3 cellular contexts compared by ENCODE assay signal in genomic region chr6:43738877-43739641, GRCh38.
TF ChIP-seq lines count a peak whose summit lies in the region.

No MANE protein-coding gene starts in this region.

TF ChIP-seq in SK-N-SH, 30 proteins besides CTCF, POLR2A, EP300 and RAD21:
- TF ChIP-seq TCF12 (IDR thresholded peaks at IDR 0.05) = no peak
TF ChIP-seq in SK-N-SH: peak in this region for 0.

TF ChIP-seq in SK-N-SH treated with all-trans-retinoic acid at 6 μM for 48 hours, 23 proteins besides CTCF, POLR2A, EP300 and RAD21:
- no peak for TF ChIP-seq TOX (CRISPR knock-in tag; IDR thresholded peaks at IDR 0.05; ENCODE audit: borderline replicate concordance)
- no peak for TF ChIP-seq POU6F1 (CRISPR knock-in tag; IDR thresholded peaks at IDR 0.05; ENCODE audit: borderline replicate concordance, low read depth)
- TF ChIP-seq CSDC2 (CRISPR knock-in tag; IDR thresholded peaks at IDR 0.05) = no peak
- TF ChIP-seq ZNF70 (CRISPR knock-in tag; IDR thresholded peaks at IDR 0.05) = no peak
- no peak for TF ChIP-seq ZNF8 (CRISPR knock-in tag; IDR thresholded peaks at IDR 0.05)
- TF ChIP-seq CREB5 (CRISPR knock-in tag; IDR thresholded peaks at IDR 0.05; ENCODE audit: low read depth) = no peak
- TF ChIP-seq ESRRG (CRISPR knock-in tag; IDR thresholded peaks at IDR 0.05) = no peak
- no peak for TF ChIP-seq OSR1 (CRISPR knock-in tag; IDR thresholded peaks at IDR 0.05)
- TF ChIP-seq ZFP30 (CRISPR knock-in tag; IDR thresholded peaks at IDR 0.05) = no peak
- TF ChIP-seq ZFP3 (CRISPR knock-in tag; IDR thresholded peaks at IDR 0.05) = no peak
- no peak for TF ChIP-seq RARB (CRISPR knock-in tag; IDR thresholded peaks at IDR 0.05)
- no peak for TF ChIP-seq PATZ1 (CRISPR knock-in tag; IDR thresholded peaks at IDR 0.05; ENCODE audit: borderline replicate concordance)
- no peak for TF ChIP-seq PPARA (CRISPR knock-in tag; IDR thresholded peaks at IDR 0.05; ENCODE audit: borderline replicate concordance)

TF ChIP-seq in WTC11, 78 proteins besides CTCF, POLR2A, EP300 and RAD21 (continued from another document):
- TF ChIP-seq ATF1 (CRISPR knock-in tag; IDR thresholded peaks at IDR 0.05) = no peak
